Comparison of ENCODE assay signal across 12 cellular contexts in genomic region chr3:159672728-159673471, GRCh38.
DNase-seq lines count a peak whose midpoint lies in the region; ATAC-seq and TF ChIP-seq lines count a peak whose summit lies in the region.
"Had no signal": no experiment of that assay in that cellular context is flagged by ENCODE, and none has a peak within 500 bp of the region (broad histone marks: within the 10 kb centered on the region; RNA-seq: fewer than 3 reads in every experiment).

No MANE protein-coding gene starts in this region.

- no peak overlapping the region for H3K27ac ChIP-seq in CD4-positive, alpha-beta T cell (ENCODE audit: low read depth, low read length)
- H3K27ac ChIP-seq: cardiac muscle cell had no signal

- intact Hi-C loops in activated T-helper 1 cell treated with anti-CD3 and anti-CD28 coated beads, Interleukin-12 subunit alpha, Interleukin-12 subunit beta, Interleukin-2, Interleukin-4 antibody, amounts not matched to agents 30 ng/mL and 10 ng/mL and 1 ng/mL, durations not matched to agents 14 hours and 24 hours and 36 hours (cut with micrococcal nuclease), result no loop called here
- intact Hi-C loops in CD4-positive, alpha-beta T cell (cut with DNase I, micrococcal nuclease), result no loop called here

- H3K4me3 Mint-ChIP-seq in activated T-helper 1 cell treated with anti-CD3 and anti-CD28 coated beads, Interleukin-12 subunit alpha, Interleukin-12 subunit beta, Interleukin-2, Interleukin-4 antibody, amounts not matched to agents 30 ng/mL and 10 ng/mL and 1 ng/mL, durations not matched to agents 14 hours and 24 hours and 36 hours, result no peak overlapping the region
- no peak overlapping the region for H3K4me3 Mint-ChIP-seq in CD4-positive, alpha-beta T cell

- H3K27me3 ChIP-seq in CD4-positive, alpha-beta T cell (ENCODE audit: control insufficient read depth, insufficient read depth, low read length), result no peaks in the 10 kb centered on the region
- H3K27me3 ChIP-seq: cardiac muscle cell had no signal

- no peaks in the 10 kb centered on the region for H3K9me3 Mint-ChIP-seq in activated T-helper 1 cell treated with anti-CD3 and anti-CD28 coated beads, Interleukin-12 subunit alpha, Interleukin-12 subunit beta, Interleukin-2, Interleukin-4 antibody, amounts not matched to agents 30 ng/mL and 10 ng/mL and 1 ng/mL, durations not matched to agents 14 hours and 24 hours and 36 hours
- no peaks in the 10 kb centered on the region for H3K9me3 Mint-ChIP-seq in CD4-positive, alpha-beta T cell

- no peaks in the 10 kb centered on the region for H3K9me3 ChIP-seq in CD4-positive, alpha-beta T cell (ENCODE audit: control insufficient read depth, low read length)

- POLR2A ChIA-PET in CD4-positive, alpha-beta T cell (lab: Charles Lee), result no interaction called here

- H3K4me1 Mint-ChIP-seq in activated T-helper 1 cell treated with anti-CD3 and anti-CD28 coated beads, Interleukin-12 subunit alpha, Interleukin-12 subunit beta, Interleukin-2, Interleukin-4 antibody, amounts not matched to agents 30 ng/mL and 10 ng/mL and 1 ng/mL, durations not matched to agents 14 hours and 24 hours and 36 hours (ENCODE audit: low read depth), result no peaks in the 10 kb centered on the region
- H3K4me1 Mint-ChIP-seq in CD4-positive, alpha-beta T cell (ENCODE audit: low read depth), result no peaks in the 10 kb centered on the region

- DNase-seq in AG08395 (ENCODE audit: low spot score) (peak; percentile 10), HT-29 (ENCODE audit: low spot score) (peak; percentile 21), fibroblast of villous mesenchyme (ENCODE audit: low read depth) (no peak), amygdala (lab: John Stamatoyannopoulos, UW) (no peak), NK-92 (lab: John Stamatoyannopoulos, UW; ENCODE audit: unreplicated experiment) (no peak)
- DNase-seq in activated T-helper 1 cell treated with anti-CD3 and anti-CD28 coated beads, Interleukin-12 subunit alpha, Interleukin-12 subunit beta, Interleukin-2, Interleukin-4 antibody, amounts not matched to agents 30 ng/mL and 10 ng/mL and 1 ng/mL, durations not matched to agents 14 hours and 24 hours and 36 hours (ENCODE audit: low spot score), result no peak
- DNase-seq in CD4-positive, alpha-beta T cell, result no peak
- DNase-seq: activated CD4-positive, CD25-positive, alpha-beta regulatory T cell treated with anti-CD3 and anti-CD28 coated beads, Interleukin-2, amount 50 U/mL, for 72 hours; GF-D8; NCI-H446 had no signal

- peak; percentile 60 for ATAC-seq in GM21526 (IDR thresholded peaks at IDR 0.05; ENCODE audit: low FRiP score, unreplicated experiment)
- ATAC-seq in CD4-positive, alpha-beta T cell (ENCODE audit: poor library complexity), result no peak

- TF ChIP-seq CTCF in fibroblast of villous mesenchyme (IDR thresholded peaks at IDR 0.05; ENCODE audit: insufficient read depth, low read depth, low read length), result peak; percentile 6
- TF ChIP-seq CTCF in CD4-positive, alpha-beta T cell (IDR thresholded peaks at IDR 0.05), result no peak

- CTCF ChIA-PET in CD4-positive, alpha-beta T cell (lab: Charles Lee), result no interaction called here

- H3K36me3 Mint-ChIP-seq in activated T-helper 1 cell treated with anti-CD3 and anti-CD28 coated beads, Interleukin-12 subunit alpha, Interleukin-12 subunit beta, Interleukin-2, Interleukin-4 antibody, amounts not matched to agents 30 ng/mL and 10 ng/mL and 1 ng/mL, durations not matched to agents 14 hours and 24 hours and 36 hours (ENCODE audit: low read depth), result no peaks in the 10 kb centered on the region
- H3K36me3 Mint-ChIP-seq in CD4-positive, alpha-beta T cell (ENCODE audit: low read depth), result no peaks in the 10 kb centered on the region

- H3K4me3 ChIP-seq in fibroblast of villous mesenchyme (ENCODE audit: low read depth, low read length), result no peak overlapping the region
- H3K4me3 ChIP-seq: cardiac muscle cell had no signal

- no peaks in the 10 kb centered on the region for H3K27me3 Mint-ChIP-seq in activated T-helper 1 cell treated with anti-CD3 and anti-CD28 coated beads, Interleukin-12 subunit alpha, Interleukin-12 subunit beta, Interleukin-2, Interleukin-4 antibody, amounts not matched to agents 30 ng/mL and 10 ng/mL and 1 ng/mL, durations not matched to agents 14 hours and 24 hours and 36 hours (ENCODE audit: insufficient read depth)
- H3K27me3 Mint-ChIP-seq in CD4-positive, alpha-beta T cell, result no peaks in the 10 kb centered on the region

- no peak overlapping the region for H3K27ac Mint-ChIP-seq in activated T-helper 1 cell treated with anti-CD3 and anti-CD28 coated beads, Interleukin-12 subunit alpha, Interleukin-12 subunit beta, Interleukin-2, Interleukin-4 antibody, amounts not matched to agents 30 ng/mL and 10 ng/mL and 1 ng/mL, durations not matched to agents 14 hours and 24 hours and 36 hours
- H3K27ac Mint-ChIP-seq in CD4-positive, alpha-beta T cell, result no peak overlapping the region

Comparison
In these comparisons a context has a peak if more than half of its experiments do, and no peak if none do; other contexts are left out.
1. DNase-seq: peak in AG08395 (single experiment) and HT-29 (single experiment); none in fibroblast of villous mesenchyme (single experiment), amygdala (0 of 56), activated T-helper 1 cell treated with anti-CD3 and anti-CD28 coated beads, Interleukin-12 subunit alpha, Interleukin-12 subunit beta, Interleukin-2, Interleukin-4 antibody, amounts not matched to agents 30 ng/mL and 10 ng/mL and 1 ng/mL, durations not matched to agents 14 hours and 24 hours and 36 hours (single experiment), NK-92 (single experiment) and CD4-positive, alpha-beta T cell (0 of 10).